Comparison of ENCODE assay signal across 35 cellular contexts in genomic region chr6:40879169-40879568, GRCh38.
"Had no signal": no experiment of that assay in that cellular context is flagged by ENCODE, and none has a peak within 500 bp of the region (broad histone marks: within the 10 kb centered on the region; RNA-seq: fewer than 3 reads in every experiment).

No MANE protein-coding gene starts in this region.

- H3K27ac ChIP-seq: KMS-11 had no signal

- H3K9ac ChIP-seq: KMS-11 had no signal

- H3K4me3 ChIP-seq: MG63 had no signal

- H3K27me3 ChIP-seq: MG63 had no signal

- DNase-seq: Karpas-422, Kasumi-1, MG63, MM.1S, MV-4-11, NCI-H1048, NCI-H1092, NCI-H1092 treated with DMSO at 0.1 percent for 48 hours, NCI-H1105, NCI-H1105 treated with DMSO at 0.1 percent for 48 hours, NCI-H1417, NCI-H1417 treated with DMSO at 0.1 percent for 48 hours, NCI-H1436, NCI-H1436 treated with DMSO at 0.1 percent for 48 hours, NCI-H146, NCI-H1694, NCI-H1694 treated with DMSO at 0.1 percent for 48 hours, NCI-H187, NCI-H187 treated with DMSO at 0.1 percent for 48 hours, NCI-H1930, NCI-H2029, NCI-H2029 treated with DMSO at 0.1 percent for 48 hours, NCI-H2081, NCI-H2081 treated with DMSO at 0.1 percent for 48 hours, NCI-H2107, NCI-H2171, NCI-H2171 treated with DMSO at 0.1 percent for 48 hours, NCI-H2227 treated with DMSO at 0.1 percent for 48 hours, NCI-H226, NCI-H345, NCI-H446, NCI-H446 treated with DMSO at 0.1 percent for 48 hours, NCI-H510A, NCI-H510A treated with DMSO at 0.1 percent for 48 hours had no signal

- H3K4me2 ChIP-seq: KMS-11 had no signal

- H3K9me3 ChIP-seq: MG63 had no signal

- H3K36me3 ChIP-seq: MG63 had no signal
